ENCODE assay signal across 18 cellular contexts in the genomic region with DNA sequence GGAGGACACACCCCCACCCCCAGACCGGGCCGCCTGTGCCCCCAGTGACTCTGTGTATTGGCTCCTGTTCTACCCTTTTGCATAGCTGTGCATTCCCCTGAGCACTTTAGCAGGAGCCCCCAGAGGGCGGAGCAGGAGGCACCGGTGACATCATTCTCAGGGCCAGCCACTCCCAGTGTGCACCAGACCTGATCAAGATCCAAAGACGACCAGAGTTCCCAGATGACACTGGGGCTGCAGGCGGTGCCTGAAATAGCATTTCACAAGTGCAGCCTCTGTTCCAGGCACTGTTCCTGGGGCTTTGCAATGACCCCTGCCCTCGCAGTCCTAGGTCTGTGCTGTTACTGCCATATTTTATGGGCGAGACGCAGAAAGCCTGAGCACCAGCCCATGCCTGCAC. TPM values are rescaled to one million over a fixed set of nuclear protein-coding genes. Genes with fewer than 3 reads are reported as not detected.
DNase-seq lines count a peak whose midpoint lies in the region; ATAC-seq and TF ChIP-seq lines count a peak whose summit lies in the region.
"Had no signal": no experiment of that assay in that cellular context is flagged by ENCODE, and none has a peak within 500 bp of the region (broad histone marks: within the 10 kb centered on the region; RNA-seq: fewer than 3 reads in every experiment).

No MANE protein-coding gene starts in this region.

- POLR2A ChIA-PET in IMR-90 (lab: Charles Lee; ENCODE audit: unreplicated experiment), result no interaction called here

- H3K56ac ChIP-seq in IMR-90 (ENCODE audit: extremely low read depth, insufficient read depth, low read length), result no peak overlapping the region

- H3K4me3 Mint-ChIP-seq in glutamatergic neuron (ENCODE audit: unreplicated experiment), result no peak overlapping the region
- H3K4me3 Mint-ChIP-seq: CD4-positive, alpha-beta T cell; H9; T-helper 1 cell treated with Interleukin-12 subunit alpha and Interleukin-12 subunit beta and Interleukin-4 antibody, amounts not matched to agents 30 μg/mL and 1 μg/mL, for 36 hours had no signal

- H3K9ac ChIP-seq in IMR-90 (ENCODE audit: low read depth, low read length), result no peak overlapping the region

- DNase-seq in D341Med (ENCODE audit: low spot score) (peak; percentile 36), IMR-90 (no peak), glutamatergic neuron (peak; percentile 52), posterior vena cava (ENCODE audit: low spot score) (no peak), foreskin keratinocyte (no peak)
- no peak for DNase-seq in activated CD4-positive, alpha-beta T cell treated with anti-CD3 and anti-CD28 coated beads for 48 hours
- DNase-seq: CD4-positive, alpha-beta T cell; DMS53; KG1; MV-4-11; NCI-H1694 treated with DMSO at 0.1 percent for 48 hours; NCI-H2227 treated with DMSO at 0.1 percent for 48 hours; NCI-H510A treated with DMSO at 0.1 percent for 48 hours had no signal

- no peaks in the 10 kb centered on the region for H3K9me1 ChIP-seq in IMR-90 (ENCODE audit: insufficient read depth, low read length)

- H2BK20ac ChIP-seq in IMR-90 (ENCODE audit: low read depth, low read length), result no peak overlapping the region

- TF ChIP-seq POLR2A in IMR-90 (IDR thresholded peaks at IDR 0.05; ENCODE audit: low read depth, low read length), result no peak

- H3K27me3 Mint-ChIP-seq in glutamatergic neuron (ENCODE audit: unreplicated experiment), result peaks cover 3% of the 10 kb centered on the region

- ATAC-seq in IMR-90 (ENCODE audit: low read depth) (no peak), foreskin keratinocyte (no peak), GM21360 (IDR thresholded peaks at IDR 0.05; ENCODE audit: unreplicated experiment) (no peak)

- no peak overlapping the region for H4K8ac ChIP-seq in IMR-90 (ENCODE audit: low read depth in 2 of 2, low read length in 2 of 2)

- no peak overlapping the region for H3K27ac Mint-ChIP-seq in glutamatergic neuron (ENCODE audit: unreplicated experiment)
- H3K27ac Mint-ChIP-seq: CD4-positive, alpha-beta T cell; H9; T-helper 1 cell treated with Interleukin-12 subunit alpha and Interleukin-12 subunit beta and Interleukin-4 antibody, amounts not matched to agents 30 μg/mL and 1 μg/mL, for 36 hours had no signal

- H3K23ac ChIP-seq in IMR-90 (ENCODE audit: low read depth, low read length), result no peak overlapping the region

- intact Hi-C loops in IMR-90 (cut with micrococcal nuclease), result no loop called here
- intact Hi-C loops in posterior vena cava (cut with DNase I), result no loop called here

- in situ Hi-C loops in IMR-90 (cut with MboI; ENCODE audit: low sequenced_read_pairs), result no loop called here

- H3K27me3 ChIP-seq in IMR-90 (ENCODE audit: control insufficient read depth, insufficient read depth, low read length), result peaks cover 35% of the 10 kb centered on the region
- H3K27me3 ChIP-seq in foreskin keratinocyte, result peaks cover 10% of the 10 kb centered on the region
- H3K27me3 ChIP-seq: SJCRH30 had no signal

- no peaks in the 10 kb centered on the region for H4K20me1 ChIP-seq in IMR-90 (ENCODE audit: insufficient read depth, low read length)

- H3K4me3 ChIP-seq in IMR-90 (ENCODE audit: insufficient read depth, low read depth, low read length), result no peak overlapping the region
- H3K4me3 ChIP-seq: SJCRH30 had no signal

- no peak overlapping the region for H3K4ac ChIP-seq in IMR-90 (ENCODE audit: low read depth, low read length)

- H3K18ac ChIP-seq in IMR-90 (ENCODE audit: low read depth, low read length), result no peak overlapping the region

- no peak overlapping the region for H4K91ac ChIP-seq in IMR-90 (ENCODE audit: insufficient read depth, low read depth, low read length)

- H2BK120ac ChIP-seq in IMR-90 (ENCODE audit: low read depth, low read length), result no peak overlapping the region

- peak overlapping the region; percentile 32 for H2AFZ ChIP-seq in IMR-90 (replicated peaks; ENCODE audit: low read length, poor library complexity)

- H3K36me3 ChIP-seq in IMR-90 (ENCODE audit: control insufficient read depth, insufficient read depth, low read length), result no peaks in the 10 kb centered on the region
- H3K36me3 ChIP-seq: SJCRH30 had no signal

- no peak overlapping the region for H3K4me2 ChIP-seq in IMR-90 (ENCODE audit: low read depth, low read length)

- CTCF ChIA-PET in IMR-90 (lab: Yijun Ruan, JAX), result no interaction called here

- H3K9me3 ChIP-seq in IMR-90 (ENCODE audit: control insufficient read depth, insufficient read depth, low read length), result no peaks in the 10 kb centered on the region
- H3K9me3 ChIP-seq: Caco-2, SJCRH30 had no signal

- no peak overlapping the region for H2BK5ac ChIP-seq in IMR-90 (ENCODE audit: low read depth, low read length, poor library complexity, severe bottlenecking)

- H3K4me1 Mint-ChIP-seq in glutamatergic neuron (ENCODE audit: low read depth, unreplicated experiment), result peaks cover 8% of the 10 kb centered on the region

- no TSS peak for BruUV-seq in IMR-90 (replicated peaks; lab: Mats Ljungman, UMichigan)

- no peak overlapping the region for H4K5ac ChIP-seq in IMR-90 (ENCODE audit: low read depth, low read length)

- H3K9me3 Mint-ChIP-seq in glutamatergic neuron (ENCODE audit: unreplicated experiment), result peaks cover 16% of the 10 kb centered on the region
- H3K9me3 Mint-ChIP-seq: CD4-positive, alpha-beta T cell; T-helper 1 cell treated with Interleukin-12 subunit alpha and Interleukin-12 subunit beta and Interleukin-4 antibody, amounts not matched to agents 30 μg/mL and 1 μg/mL, for 36 hours had no signal

- no peaks in the 10 kb centered on the region for H3K4me1 ChIP-seq in IMR-90 (ENCODE audit: control insufficient read depth, insufficient read depth, low read length)
- no peaks in the 10 kb centered on the region for H3K4me1 ChIP-seq in foreskin keratinocyte
- H3K4me1 ChIP-seq: Caco-2, SJCRH30 had no signal

- H2BK15ac ChIP-seq in IMR-90 (ENCODE audit: low read depth, low read length), result no peak overlapping the region

- no peak overlapping the region for H2AK5ac ChIP-seq in IMR-90 (ENCODE audit: low read depth, low read length)

- H3K27ac ChIP-seq in IMR-90 (ENCODE audit: insufficient read depth, low read length), result no peak overlapping the region
- no peak overlapping the region for H3K27ac ChIP-seq in foreskin keratinocyte
- H3K27ac ChIP-seq: SJCRH30 had no signal

- TF ChIP-seq RAD21 in IMR-90 (IDR thresholded peaks at IDR 0.05; ENCODE audit: low read length), result no peak

- no peak overlapping the region for H2AK9ac ChIP-seq in IMR-90 (replicated peaks; ENCODE audit: low read depth, low read length, poor library complexity)

- dilution Hi-C loops in IMR-90 (cut with HindIII; ENCODE audit: low sequenced_read_pairs, unreplicated experiment), result no loop called here

- no peaks in the 10 kb centered on the region for H3K36me3 Mint-ChIP-seq in glutamatergic neuron (ENCODE audit: unreplicated experiment)

- WGBS in IMR-90 (ENCODE audit: extremely low coverage in 2 of 2, insufficient read length in 1 of 2), 2 experiments, result 39% methylated on average over 4 of the region's 9 CpGs; no CpG with 5 or more reads in 1 of the 2 experiments

- no peaks in the 10 kb centered on the region for H3K79me1 ChIP-seq in IMR-90 (ENCODE audit: low read depth in 1 of 2, low read length in 2 of 2)

- no peak overlapping the region for H3K14ac ChIP-seq in IMR-90 (replicated peaks; ENCODE audit: low read depth, low read length)

- TF ChIP-seq CTCF in IMR-90 (conservative IDR thresholded peaks at IDR 0.05; ENCODE audit: low read depth, low read length) (no peak), glutamatergic neuron (IDR thresholded peaks at IDR 0.05; ENCODE audit: partially characterized antibody, unreplicated experiment) (no peak), foreskin keratinocyte (conservative IDR thresholded peaks at IDR 0.05) (no peak)

TF ChIP-seq in IMR-90, 13 proteins besides CTCF, POLR2A, EP300 and RAD21:
- TF ChIP-seq RCOR1 (IDR thresholded peaks at IDR 0.05; ENCODE audit: insufficient replicate concordance, low read length) (no peak), SMC3 (IDR thresholded peaks at IDR 0.05; ENCODE audit: low read depth, low read length) (no peak), NFE2L2 (IDR thresholded peaks at IDR 0.05; ENCODE audit: low read depth, low read length) (no peak)

RNA-seq across cellular contexts. Expression of a gene that starts 14.5 kb away (rescaled TPM):
- total RNA-seq in IMR-90 (2012; rRNA removed) (40.1 and 43.3 TPM in 2 replicates), glutamatergic neuron (ENCODE audit: unreplicated experiment) (1,064 TPM), posterior vena cava (100 to 1,000 TPM; 150 to 263 TPM), foreskin keratinocyte (12.4 and 19.5 TPM in 2 replicates)
- polyA plus RNA-seq in IMR-90 (2012; rRNA removed) (51.9 and 56.5 TPM in 2 replicates), foreskin keratinocyte (3.2 and 4.6 TPM in 2 replicates)
- polyA plus RNA-seq in IMR-90 (2012; cell fraction: cytosol; rRNA removed), result 38.6 and 74.6 TPM in 2 replicates
- polyA plus RNA-seq in IMR-90 (2012; cell fraction: nucleus; rRNA removed; ENCODE audit: low replicate concordance), result 97.2 and 218 TPM in 2 replicates

Comparison
In these comparisons a context has a peak if more than half of its experiments do, and no peak if none do; other contexts are left out.
1. DNase-seq: peak in D341Med (single experiment) and glutamatergic neuron (single experiment); none in IMR-90 (single experiment), posterior vena cava (single experiment), activated CD4-positive, alpha-beta T cell treated with anti-CD3 and anti-CD28 coated beads for 48 hours (single experiment) and foreskin keratinocyte (0 of 2).